In the genomic region with DNA sequence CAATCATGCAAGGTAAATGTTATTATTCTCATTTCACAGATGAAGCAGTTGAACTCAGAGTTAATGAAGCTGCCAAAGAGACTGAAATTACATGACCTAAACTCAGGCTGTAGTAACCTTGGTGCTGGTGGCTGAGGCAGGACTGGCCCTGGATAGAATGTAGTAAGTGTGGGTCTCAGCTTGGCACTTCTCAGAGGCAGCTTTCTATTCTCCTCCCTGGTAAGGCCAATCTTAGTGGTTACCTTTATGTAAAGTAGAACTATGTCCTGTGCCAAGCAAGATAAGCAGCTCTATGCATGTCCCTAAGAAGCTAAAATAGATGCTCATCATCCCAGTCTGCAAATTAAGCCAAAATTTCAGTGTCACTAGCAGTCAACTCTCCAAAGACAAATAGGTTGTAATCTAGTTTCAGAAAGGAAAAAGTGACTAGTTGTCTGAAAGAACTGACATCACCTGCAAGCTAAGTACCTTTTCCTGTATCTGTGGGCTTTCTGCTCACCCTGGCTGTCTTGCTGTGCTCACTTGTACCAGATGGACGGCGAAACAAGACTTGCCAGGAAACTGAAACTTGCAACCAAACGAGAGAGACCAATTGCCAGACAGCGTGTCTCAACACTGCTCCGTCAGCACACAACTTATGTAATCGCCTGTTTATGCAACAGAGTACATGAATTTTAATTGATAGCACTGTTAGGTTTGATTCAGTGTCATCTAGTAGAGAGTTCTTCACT, we compare ENCODE assay signal across 8 cellular contexts. TPM values are rescaled to one million over a fixed set of nuclear protein-coding genes. Genes with fewer than 3 reads are reported as not detected.
A peak's percentile ranks its signal among the peaks of the same experiment; 100 is the strongest.
DNase-seq lines count a peak whose midpoint lies in the region; ATAC-seq and TF ChIP-seq lines count a peak whose summit lies in the region.

No MANE protein-coding gene starts in this region.

- no peak overlapping the region for H3K9ac ChIP-seq in mucosa of rectum (ENCODE audit: low read depth in 1 of 2, low read length in 2 of 2)

- TF ChIP-seq POLR2A in GM18505 (IDR thresholded peaks at IDR 0.05; ENCODE audit: borderline replicate concordance, extremely low read depth, insufficient read depth, insufficient read length) (no peak), adrenal gland (IDR thresholded peaks at IDR 0.05) (no peak)

- TF ChIP-seq CTCF in RWPE1 (conservative IDR thresholded peaks at IDR 0.05; ENCODE audit: low read depth) (no peak), adrenal gland (IDR thresholded peaks at IDR 0.05) (no peak)

- H3K36me3 ChIP-seq in adrenal gland (replicated peaks in 1 of 2) (no peaks in the 10 kb centered on the region), mucosa of rectum (ENCODE audit: control insufficient read depth in 2 of 2, insufficient read depth in 2 of 2, low read length in 2 of 2) (no peaks in the 10 kb centered on the region)

- ATAC-seq in GM18505 (IDR thresholded peaks at IDR 0.05; ENCODE audit: unreplicated experiment) (peak; percentile 95), HG02798 (IDR thresholded peaks at IDR 0.05; ENCODE audit: poor library complexity, unreplicated experiment) (peak; percentile 98)

- no peak overlapping the region for H3K27ac ChIP-seq in RWPE1
- H3K27ac ChIP-seq in adrenal gland = peak overlapping the region in 2 of 5 donors; percentile 32 to 77
- peak overlapping the region; percentile 20 to 61 for H3K27ac ChIP-seq in mucosa of rectum (ENCODE audit: low read depth in 2 of 2, low read length in 2 of 2)

- intact Hi-C loops in adrenal gland (cut with DNase I) = no loop called here

- WGBS in adrenal gland, 4 donors = 54 to 70% (median 63%) methylated on average over 6 of the region's 6 CpGs

- H3K4me3 ChIP-seq in adrenal gland = no peak overlapping the region
- H3K4me3 ChIP-seq in mucosa of rectum (ENCODE audit: low read length in 2 of 2) = peak overlapping the region; percentile 20 to 43

- H3K27me3 ChIP-seq in adrenal gland (peaks cover 7% of the 10 kb centered on the region), mucosa of rectum (ENCODE audit: control insufficient read depth in 2 of 2, insufficient read depth in 2 of 2, low read length in 2 of 2) (no peaks in the 10 kb centered on the region)

- CTCF ChIA-PET in RWPE1 (lab: Yijun Ruan, JAX) = interaction anchor here (0.7 kb wide), 1 partner anchor 54 kb away, joined by 3 read pairs; no protein-coding TSS in a partner anchor

- DNase-seq in RWPE1 (ENCODE audit: low spot score) (peak; percentile 11), adrenal gland (peak; percentile 20 to 66 (median 35)), superior temporal gyrus (ENCODE audit: extremely low spot score) (peak; percentile 72), NCI-H524 treated with DMSO at 0.1 percent for 48 hours (lab: John Stamatoyannopoulos, UW) (no peak), NCI-H1417 (lab: John Stamatoyannopoulos, UW) (no peak)

- H3K9me3 ChIP-seq in adrenal gland (replicated peaks in 1 of 3) (no peaks in the 10 kb centered on the region), mucosa of rectum (ENCODE audit: control insufficient read depth in 2 of 2, low read length in 2 of 2) (no peaks in the 10 kb centered on the region)

- no peaks in the 10 kb centered on the region for H3K4me1 ChIP-seq in adrenal gland (replicated peaks in 1 of 2)
- no peaks in the 10 kb centered on the region for H3K4me1 ChIP-seq in mucosa of rectum (ENCODE audit: control insufficient read depth in 2 of 2, insufficient read depth in 2 of 2, low read length in 2 of 2)

- POLR2A ChIA-PET in RWPE1 (lab: Yijun Ruan, JAX; ENCODE audit: low non-redundant PET) = no interaction called here

RNA-seq across cellular contexts. Expression of a gene that starts 43.7 kb away (rescaled TPM):
- total RNA-seq in adrenal gland = 10 to 100 TPM in 4 of 8 donors, 1 to 10 TPM in 4; 1.8 to 16.3 (median 8.8) TPM
- polyA plus RNA-seq in adrenal gland = 1 to 10 TPM in 1 of 3 donors, under 1 TPM in 2; 0.80 to 2.9 (median 0.81) TPM

Comparison
In these comparisons a context has a peak if more than half of its experiments do, and no peak if none do; other contexts are left out.
1. DNase-seq: peak in RWPE1 (single experiment), adrenal gland (7 of 7) and superior temporal gyrus (single experiment); none in NCI-H524 treated with DMSO at 0.1 percent for 48 hours (single experiment) and NCI-H1417 (0 of 3).
2. H3K4me3 ChIP-seq: peak in mucosa of rectum (2 of 2); none in adrenal gland (0 of 4).